17 cellular contexts compared by ENCODE assay signal in the genomic region with DNA sequence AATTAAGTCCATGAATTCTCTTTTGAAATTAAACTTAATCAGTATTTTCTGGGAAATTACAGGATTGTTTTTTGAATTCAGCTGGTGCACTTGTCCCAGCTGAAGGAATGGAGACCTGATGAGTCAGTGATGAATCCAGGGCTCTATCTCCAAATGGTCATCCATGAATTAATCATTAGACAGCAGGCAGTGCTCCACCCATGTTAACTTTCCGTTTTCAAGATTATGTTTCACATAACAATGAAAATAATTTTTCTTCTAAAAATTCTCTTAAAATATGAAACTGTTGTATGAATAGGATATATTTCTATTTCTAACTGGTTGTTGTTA. TPM values are rescaled to one million over a fixed set of nuclear protein-coding genes. Genes with fewer than 3 reads are reported as not detected.
DNase-seq lines count a peak whose midpoint lies in the region; FAIRE-seq and TF ChIP-seq lines count a peak whose summit lies in the region.
"Had no signal": no experiment of that assay in that cellular context is flagged by ENCODE, and none has a peak within 500 bp of the region (broad histone marks: within the 10 kb centered on the region; RNA-seq: fewer than 3 reads in every experiment).

No MANE protein-coding gene starts in this region.

- no peak overlapping the region for H2AFZ ChIP-seq in endothelial cell of umbilical vein (ENCODE audit: low read depth, low read length)
- no peak overlapping the region for H2AFZ ChIP-seq in osteoblast (ENCODE audit: low read length)
- no peak overlapping the region for H2AFZ ChIP-seq in trophoblast cell (ENCODE audit: insufficient read depth, low read length, poor library complexity)
- H2AFZ ChIP-seq: neural progenitor cell had no signal

- no peaks in the 10 kb centered on the region for H3K79me1 ChIP-seq in trophoblast cell (ENCODE audit: low read length)

- no peaks in the 10 kb centered on the region for H4K20me1 ChIP-seq in endothelial cell of umbilical vein (replicated peaks; ENCODE audit: control insufficient read depth, extremely low read depth, insufficient read depth, low read length)
- no peaks in the 10 kb centered on the region for H4K20me1 ChIP-seq in osteoblast (ENCODE audit: insufficient read depth, low read length)

- dilution Hi-C loops in endothelial cell of umbilical vein (cut with MboI; ENCODE audit: extremely low pct_ligation_motif_present, low sequenced_read_pairs) = no loop called here

- H3K14ac ChIP-seq in trophoblast cell (ENCODE audit: low read length) = no peak overlapping the region

- CTCF ChIA-PET in endothelial cell of umbilical vein (lab: Charles Lee) = interaction anchor here (3.1 kb wide), 1 partner anchor 149 kb away, joined by 9 read pairs; no protein-coding TSS in a partner anchor

- H3K18ac ChIP-seq in trophoblast cell (ENCODE audit: low read length) = no peak overlapping the region

- no peak overlapping the region for H4K12ac ChIP-seq in trophoblast cell (ENCODE audit: low read depth, low read length)

- no peak overlapping the region for H2BK5ac ChIP-seq in trophoblast cell (ENCODE audit: low read depth, low read length, poor library complexity)

- H3K23ac ChIP-seq in trophoblast cell (ENCODE audit: low read length) = no peak overlapping the region

- H3K27me3 ChIP-seq in endothelial cell of umbilical vein (ENCODE audit: control insufficient read depth in 2 of 2, insufficient read depth in 2 of 2, low read length in 2 of 2) (peaks cover 6 to 8% of the 10 kb centered on the region in 2 experiments), osteoblast (ENCODE audit: insufficient read depth, low read length) (no peaks in the 10 kb centered on the region), H7 (ENCODE audit: control insufficient read depth, insufficient read depth, low read length) (no peaks in the 10 kb centered on the region), trophoblast cell (ENCODE audit: insufficient read depth, low read length) (no peaks in the 10 kb centered on the region)
- H3K27me3 ChIP-seq: neural progenitor cell, thyroid gland had no signal

- no peak for TF ChIP-seq POLR2A in endothelial cell of umbilical vein (IDR thresholded peaks at IDR 0.05; ENCODE audit: low read depth, low read length)

- WGBS in trophoblast cell (ENCODE audit: extremely low coverage, insufficient coverage, insufficient read length) = no CpG with 5 or more reads among the region's 1 CpG

- H3K4me2 ChIP-seq in endothelial cell of umbilical vein (ENCODE audit: insufficient read depth, low read length) (peak overlapping the region; percentile 34), osteoblast (ENCODE audit: insufficient read depth, low read length) (no peak overlapping the region), trophoblast cell (ENCODE audit: low read length) (no peak overlapping the region)
- H3K4me2 ChIP-seq: neural progenitor cell had no signal

- H3K9ac ChIP-seq in endothelial cell of umbilical vein (replicated peaks; ENCODE audit: extremely low read depth, insufficient read depth, low read length) = no peak overlapping the region
- H3K9ac ChIP-seq in trophoblast cell (ENCODE audit: low read length) = no peak overlapping the region
- H3K9ac ChIP-seq: neural progenitor cell had no signal

- H3K9me1 ChIP-seq in endothelial cell of umbilical vein (replicated peaks; ENCODE audit: control insufficient read depth, extremely low read depth, insufficient read depth, low read length) = no peaks in the 10 kb centered on the region

- no TSS peak for BruUV-seq in endothelial cell of umbilical vein (replicated peaks; lab: Mats Ljungman, UMichigan)

- H2AK5ac ChIP-seq in trophoblast cell (ENCODE audit: low read length) = no peak overlapping the region

- no peak overlapping the region for H3K4ac ChIP-seq in trophoblast cell (ENCODE audit: low read depth, low read length)

- H4K91ac ChIP-seq in trophoblast cell (ENCODE audit: low read depth, low read length) = no peak overlapping the region

- H2BK12ac ChIP-seq in trophoblast cell (ENCODE audit: low read length) = no peak overlapping the region

- no peak overlapping the region for H2BK120ac ChIP-seq in trophoblast cell (ENCODE audit: insufficient read depth, low read length, poor library complexity)

- no peak overlapping the region for H4K8ac ChIP-seq in trophoblast cell (ENCODE audit: low read depth, low read length)

- H3K4me3 ChIP-seq in endothelial cell of umbilical vein (replicated peaks in 1 of 3; ENCODE audit: insufficient read depth in 1 of 3, low read depth in 1 of 3, low read length in 3 of 3) = no peak overlapping the region
- H3K4me3 ChIP-seq in osteoblast (ENCODE audit: insufficient read depth, low read length) = no peak overlapping the region
- no peak overlapping the region for H3K4me3 ChIP-seq in H7 (ENCODE audit: insufficient read depth, low read depth, low read length)
- H3K4me3 ChIP-seq in trophoblast cell (ENCODE audit: low read depth, low read length) = no peak overlapping the region
- H3K4me3 ChIP-seq: neural progenitor cell, thyroid gland had no signal

- POLR2A ChIA-PET in endothelial cell of umbilical vein (lab: Charles Lee) = no interaction called here

- peak overlapping the region; percentile 27 for H3K27ac ChIP-seq in endothelial cell of umbilical vein (ENCODE audit: insufficient read depth, low read depth, low read length)
- peak overlapping the region; percentile 18 for H3K27ac ChIP-seq in osteoblast (ENCODE audit: low read depth, low read length)
- no peak overlapping the region for H3K27ac ChIP-seq in trophoblast cell (ENCODE audit: low read depth, low read length)
- H3K27ac ChIP-seq: 22Rv1, neural progenitor cell, thyroid gland had no signal

- H3K4me1 ChIP-seq in endothelial cell of umbilical vein (ENCODE audit: control insufficient read depth, extremely low read depth, insufficient read depth, low read length) (peaks cover 14% of the 10 kb centered on the region), osteoblast (ENCODE audit: insufficient read depth, low read length) (peaks cover 14% of the 10 kb centered on the region), trophoblast cell (ENCODE audit: control insufficient read depth in 1 of 2, insufficient read depth in 2 of 2, low read length in 2 of 2) (no peaks in the 10 kb centered on the region)
- H3K4me1 ChIP-seq: thyroid gland had no signal

- DNase-seq in DMS53 (lab: John Stamatoyannopoulos, UW) (peak; percentile 15), DMS53 treated with DMSO at 0.1 percent for 48 hours (lab: John Stamatoyannopoulos, UW; ENCODE audit: unreplicated experiment) (no peak), M059J (ENCODE audit: low read depth) (peak; percentile 58), endothelial cell of umbilical vein (ENCODE audit: low read depth, low spot score) (no peak), osteoblast (ENCODE audit: insufficient read length, low spot score, missing footprints) (no peak), H7 (no peak), trophoblast cell (no peak), LoVo (ENCODE audit: low spot score) (no peak)
- DNase-seq: activated CD4-positive, alpha-beta T cell treated with anti-CD3 and anti-CD28 coated beads for 48 hours; effector memory CD4-positive, alpha-beta T cell; KG1; NCI-H1105 treated with DMSO at 0.1 percent for 48 hours; retina; stimulated activated CD4-positive, alpha-beta T cell treated with anti-CD3 and anti-CD28 coated beads, Interleukin-12 subunit alpha, Interleukin-12 subunit beta, amount 100 ng/mL, for 4 hours had no signal

- H3K9me3 ChIP-seq in endothelial cell of umbilical vein (replicated peaks; ENCODE audit: control insufficient read depth, insufficient read depth, low read length) (no peaks in the 10 kb centered on the region), osteoblast (ENCODE audit: low read depth, low read length) (no peaks in the 10 kb centered on the region), trophoblast cell (ENCODE audit: insufficient read depth, low read depth, low read length) (no peaks in the 10 kb centered on the region)
- H3K9me3 ChIP-seq: thyroid gland had no signal

- H3K36me3 ChIP-seq in endothelial cell of umbilical vein (ENCODE audit: control insufficient read depth in 2 of 2, extremely low read depth in 1 of 2, insufficient read depth in 2 of 2, low read length in 2 of 2) (no peaks in the 10 kb centered on the region), osteoblast (ENCODE audit: insufficient read depth, low read length) (no peaks in the 10 kb centered on the region), H7 (replicated peaks; ENCODE audit: control insufficient read depth, insufficient read depth, low read length) (no peaks in the 10 kb centered on the region), trophoblast cell (ENCODE audit: control insufficient read depth in 1 of 2, insufficient read depth in 2 of 2, low read length in 2 of 2) (no peaks in the 10 kb centered on the region)
- H3K36me3 ChIP-seq: neural progenitor cell, thyroid gland had no signal

- no peaks in the 10 kb centered on the region for H3K79me2 ChIP-seq in endothelial cell of umbilical vein (ENCODE audit: control insufficient read depth, insufficient read depth, low read length)
- no peaks in the 10 kb centered on the region for H3K79me2 ChIP-seq in osteoblast (ENCODE audit: insufficient read depth, low read length)
- H3K79me2 ChIP-seq in trophoblast cell (ENCODE audit: control insufficient read depth, insufficient read depth, low read length, poor library complexity) = no peaks in the 10 kb centered on the region

- TF ChIP-seq CTCF in endothelial cell of umbilical vein (IDR thresholded peaks at IDR 0.05; ENCODE audit: extremely low read depth in 1 of 2, insufficient read depth in 1 of 2, low read depth in 1 of 2, low read length in 2 of 2) (no peak), osteoblast (IDR thresholded peaks at IDR 0.05; ENCODE audit: extremely low read depth, low read depth, low read length) (no peak)

- intact Hi-C loops in endothelial cell of umbilical vein (cut with micrococcal nuclease) = no loop called here

- no peak for FAIRE-seq in endothelial cell of umbilical vein (lab: Jason Lieb, UNC)

RNA-seq across cellular contexts. Expression of a gene that starts 13.9 kb away (rescaled TPM):
- total RNA-seq in M059J (2014; rRNA removed; shearing (Covaris generic)) = 0.12 and 0.59 TPM in 2 replicates
- total RNA-seq in endothelial cell of umbilical vein (not detected in 2 replicates), osteoblast (not detected in 2 replicates)
- polyA plus RNA-seq in endothelial cell of umbilical vein = not detected in 2 replicates
- not detected in 2 replicates for polyA plus RNA-seq in endothelial cell of umbilical vein (2011; cell fraction: cytosol; rRNA removed)
- not detected in 2 replicates for polyA plus RNA-seq in endothelial cell of umbilical vein (2011; cell fraction: nucleus; rRNA removed)
- polyA plus RNA-seq in endothelial cell of umbilical vein (2012) = not detected in 2 replicates
- not detected in 2 replicates for polyA minus RNA-seq in endothelial cell of umbilical vein
- not detected for polyA minus RNA-seq in endothelial cell of umbilical vein (2011; cell fraction: cytosol; rRNA and poly(A)+ RNA removed)
- not detected in 2 replicates for polyA minus RNA-seq in endothelial cell of umbilical vein (2011; cell fraction: nucleus; rRNA and poly(A)+ RNA removed)
- total RNA-seq in H7 (2014; rRNA removed; shearing (Covaris generic)) = 0.21 and 0.63 TPM in 2 replicates
- 0.40 and 0.44 TPM in 2 replicates for polyA plus RNA-seq in trophoblast cell (2013)
- total RNA-seq: thyroid gland had no signal

RNA-seq across cellular contexts. Expression of a gene that starts 24.0 kb away (rescaled TPM):
- 73.5 and 83.3 TPM in 2 replicates for total RNA-seq in M059J (2014; rRNA removed; shearing (Covaris generic))
- total RNA-seq in endothelial cell of umbilical vein (85.2 and 92.4 TPM in 2 replicates), osteoblast (85.0 and 85.5 TPM in 2 replicates)
- polyA plus RNA-seq in endothelial cell of umbilical vein = 8.0 and 12.6 TPM in 2 replicates
- polyA plus RNA-seq in endothelial cell of umbilical vein (2011; cell fraction: cytosol; rRNA removed) = 15.1 and 15.8 TPM in 2 replicates
- polyA plus RNA-seq in endothelial cell of umbilical vein (2011; cell fraction: nucleus; rRNA removed) = 64.2 and 93.1 TPM in 2 replicates
- 57.3 and 83.4 TPM in 2 replicates for polyA plus RNA-seq in endothelial cell of umbilical vein (2012)
- polyA minus RNA-seq in endothelial cell of umbilical vein = 40.8 and 49.1 TPM in 2 replicates
- 33.1 TPM for polyA minus RNA-seq in endothelial cell of umbilical vein (2011; cell fraction: cytosol; rRNA and poly(A)+ RNA removed)
- polyA minus RNA-seq in endothelial cell of umbilical vein (2011; cell fraction: nucleus; rRNA and poly(A)+ RNA removed) = 89.0 and 143 TPM in 2 replicates
- total RNA-seq in H7 (2014; rRNA removed; shearing (Covaris generic)) = 110 and 139 TPM in 2 replicates
- 67.2 and 70.3 TPM in 2 replicates for polyA plus RNA-seq in trophoblast cell (2013)

Comparison
In these comparisons a context has a peak if more than half of its experiments do, and no peak if none do; other contexts are left out.
1. DNase-seq: peak in DMS53 (single experiment) and M059J (single experiment); none in DMS53 treated with DMSO at 0.1 percent for 48 hours (single experiment), endothelial cell of umbilical vein (single experiment), osteoblast (single experiment), H7 (single experiment), trophoblast cell (0 of 2) and LoVo (single experiment).